ENCODE assay signal across 2 cellular contexts in genomic region chr20:25573288-25574251, GRCh38.
TF ChIP-seq lines count a peak whose summit lies in the region.

No MANE protein-coding gene starts in this region.

TF ChIP-seq in A549, 52 proteins besides CTCF, POLR2A, EP300 and RAD21:
- TF ChIP-seq ELK1 (IDR thresholded peaks at IDR 0.05; ENCODE audit: low read depth, low read length) (no peak), SREBF2 (IDR thresholded peaks at IDR 0.05) (no peak), PBX3 (IDR thresholded peaks at IDR 0.05) (no peak), NR3C1 (IDR thresholded peaks at IDR 0.05) (no peak), TFCP2L1 (CRISPR knock-in tag; IDR thresholded peaks at IDR 0.05) (no peak), FOSL2 (IDR thresholded peaks at IDR 0.05) (no peak), FOSL2 (CRISPR knock-in tag; IDR thresholded peaks at IDR 0.05) (no peak), NPAS2 (CRISPR knock-in tag; IDR thresholded peaks at IDR 0.05; ENCODE audit: borderline replicate concordance) (no peak), ZC3H11A (IDR thresholded peaks at IDR 0.05) (no peak)
- TF ChIP-seq, protein P1, sequence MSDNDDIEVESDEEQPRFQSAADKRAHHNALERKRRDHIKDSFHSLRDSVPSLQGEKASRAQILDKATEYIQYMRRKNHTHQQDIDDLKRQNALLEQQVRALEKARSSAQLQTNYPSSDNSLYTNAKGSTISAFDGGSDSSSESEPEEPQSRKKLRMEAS (IDR thresholded peaks at IDR 0.05), result no peak
- TF ChIP-seq, protein P2, sequence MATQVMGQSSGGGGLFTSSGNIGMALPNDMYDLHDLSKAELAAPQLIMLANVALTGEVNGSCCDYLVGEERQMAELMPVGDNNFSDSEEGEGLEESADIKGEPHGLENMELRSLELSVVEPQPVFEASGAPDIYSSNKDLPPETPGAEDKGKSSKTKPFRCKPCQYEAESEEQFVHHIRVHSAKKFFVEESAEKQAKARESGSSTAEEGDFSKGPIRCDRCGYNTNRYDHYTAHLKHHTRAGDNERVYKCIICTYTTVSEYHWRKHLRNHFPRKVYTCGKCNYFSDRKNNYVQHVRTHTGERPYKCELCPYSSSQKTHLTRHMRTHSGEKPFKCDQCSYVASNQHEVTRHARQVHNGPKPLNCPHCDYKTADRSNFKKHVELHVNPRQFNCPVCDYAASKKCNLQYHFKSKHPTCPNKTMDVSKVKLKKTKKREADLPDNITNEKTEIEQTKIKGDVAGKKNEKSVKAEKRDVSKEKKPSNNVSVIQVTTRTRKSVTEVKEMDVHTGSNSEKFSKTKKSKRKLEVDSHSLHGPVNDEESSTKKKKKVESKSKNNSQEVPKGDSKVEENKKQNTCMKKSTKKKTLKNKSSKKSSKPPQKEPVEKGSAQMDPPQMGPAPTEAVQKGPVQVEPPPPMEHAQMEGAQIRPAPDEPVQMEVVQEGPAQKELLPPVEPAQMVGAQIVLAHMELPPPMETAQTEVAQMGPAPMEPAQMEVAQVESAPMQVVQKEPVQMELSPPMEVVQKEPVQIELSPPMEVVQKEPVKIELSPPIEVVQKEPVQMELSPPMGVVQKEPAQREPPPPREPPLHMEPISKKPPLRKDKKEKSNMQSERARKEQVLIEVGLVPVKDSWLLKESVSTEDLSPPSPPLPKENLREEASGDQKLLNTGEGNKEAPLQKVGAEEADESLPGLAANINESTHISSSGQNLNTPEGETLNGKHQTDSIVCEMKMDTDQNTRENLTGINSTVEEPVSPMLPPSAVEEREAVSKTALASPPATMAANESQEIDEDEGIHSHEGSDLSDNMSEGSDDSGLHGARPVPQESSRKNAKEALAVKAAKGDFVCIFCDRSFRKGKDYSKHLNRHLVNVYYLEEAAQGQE (IDR thresholded peaks at IDR 0.05), result no peak

TF ChIP-seq in GM23338, 12 proteins besides CTCF, POLR2A, EP300 and RAD21:
- TF ChIP-seq ZNF114 (CRISPR knock-in tag; IDR thresholded peaks at IDR 0.05), result no peak
- TF ChIP-seq, protein P3, sequence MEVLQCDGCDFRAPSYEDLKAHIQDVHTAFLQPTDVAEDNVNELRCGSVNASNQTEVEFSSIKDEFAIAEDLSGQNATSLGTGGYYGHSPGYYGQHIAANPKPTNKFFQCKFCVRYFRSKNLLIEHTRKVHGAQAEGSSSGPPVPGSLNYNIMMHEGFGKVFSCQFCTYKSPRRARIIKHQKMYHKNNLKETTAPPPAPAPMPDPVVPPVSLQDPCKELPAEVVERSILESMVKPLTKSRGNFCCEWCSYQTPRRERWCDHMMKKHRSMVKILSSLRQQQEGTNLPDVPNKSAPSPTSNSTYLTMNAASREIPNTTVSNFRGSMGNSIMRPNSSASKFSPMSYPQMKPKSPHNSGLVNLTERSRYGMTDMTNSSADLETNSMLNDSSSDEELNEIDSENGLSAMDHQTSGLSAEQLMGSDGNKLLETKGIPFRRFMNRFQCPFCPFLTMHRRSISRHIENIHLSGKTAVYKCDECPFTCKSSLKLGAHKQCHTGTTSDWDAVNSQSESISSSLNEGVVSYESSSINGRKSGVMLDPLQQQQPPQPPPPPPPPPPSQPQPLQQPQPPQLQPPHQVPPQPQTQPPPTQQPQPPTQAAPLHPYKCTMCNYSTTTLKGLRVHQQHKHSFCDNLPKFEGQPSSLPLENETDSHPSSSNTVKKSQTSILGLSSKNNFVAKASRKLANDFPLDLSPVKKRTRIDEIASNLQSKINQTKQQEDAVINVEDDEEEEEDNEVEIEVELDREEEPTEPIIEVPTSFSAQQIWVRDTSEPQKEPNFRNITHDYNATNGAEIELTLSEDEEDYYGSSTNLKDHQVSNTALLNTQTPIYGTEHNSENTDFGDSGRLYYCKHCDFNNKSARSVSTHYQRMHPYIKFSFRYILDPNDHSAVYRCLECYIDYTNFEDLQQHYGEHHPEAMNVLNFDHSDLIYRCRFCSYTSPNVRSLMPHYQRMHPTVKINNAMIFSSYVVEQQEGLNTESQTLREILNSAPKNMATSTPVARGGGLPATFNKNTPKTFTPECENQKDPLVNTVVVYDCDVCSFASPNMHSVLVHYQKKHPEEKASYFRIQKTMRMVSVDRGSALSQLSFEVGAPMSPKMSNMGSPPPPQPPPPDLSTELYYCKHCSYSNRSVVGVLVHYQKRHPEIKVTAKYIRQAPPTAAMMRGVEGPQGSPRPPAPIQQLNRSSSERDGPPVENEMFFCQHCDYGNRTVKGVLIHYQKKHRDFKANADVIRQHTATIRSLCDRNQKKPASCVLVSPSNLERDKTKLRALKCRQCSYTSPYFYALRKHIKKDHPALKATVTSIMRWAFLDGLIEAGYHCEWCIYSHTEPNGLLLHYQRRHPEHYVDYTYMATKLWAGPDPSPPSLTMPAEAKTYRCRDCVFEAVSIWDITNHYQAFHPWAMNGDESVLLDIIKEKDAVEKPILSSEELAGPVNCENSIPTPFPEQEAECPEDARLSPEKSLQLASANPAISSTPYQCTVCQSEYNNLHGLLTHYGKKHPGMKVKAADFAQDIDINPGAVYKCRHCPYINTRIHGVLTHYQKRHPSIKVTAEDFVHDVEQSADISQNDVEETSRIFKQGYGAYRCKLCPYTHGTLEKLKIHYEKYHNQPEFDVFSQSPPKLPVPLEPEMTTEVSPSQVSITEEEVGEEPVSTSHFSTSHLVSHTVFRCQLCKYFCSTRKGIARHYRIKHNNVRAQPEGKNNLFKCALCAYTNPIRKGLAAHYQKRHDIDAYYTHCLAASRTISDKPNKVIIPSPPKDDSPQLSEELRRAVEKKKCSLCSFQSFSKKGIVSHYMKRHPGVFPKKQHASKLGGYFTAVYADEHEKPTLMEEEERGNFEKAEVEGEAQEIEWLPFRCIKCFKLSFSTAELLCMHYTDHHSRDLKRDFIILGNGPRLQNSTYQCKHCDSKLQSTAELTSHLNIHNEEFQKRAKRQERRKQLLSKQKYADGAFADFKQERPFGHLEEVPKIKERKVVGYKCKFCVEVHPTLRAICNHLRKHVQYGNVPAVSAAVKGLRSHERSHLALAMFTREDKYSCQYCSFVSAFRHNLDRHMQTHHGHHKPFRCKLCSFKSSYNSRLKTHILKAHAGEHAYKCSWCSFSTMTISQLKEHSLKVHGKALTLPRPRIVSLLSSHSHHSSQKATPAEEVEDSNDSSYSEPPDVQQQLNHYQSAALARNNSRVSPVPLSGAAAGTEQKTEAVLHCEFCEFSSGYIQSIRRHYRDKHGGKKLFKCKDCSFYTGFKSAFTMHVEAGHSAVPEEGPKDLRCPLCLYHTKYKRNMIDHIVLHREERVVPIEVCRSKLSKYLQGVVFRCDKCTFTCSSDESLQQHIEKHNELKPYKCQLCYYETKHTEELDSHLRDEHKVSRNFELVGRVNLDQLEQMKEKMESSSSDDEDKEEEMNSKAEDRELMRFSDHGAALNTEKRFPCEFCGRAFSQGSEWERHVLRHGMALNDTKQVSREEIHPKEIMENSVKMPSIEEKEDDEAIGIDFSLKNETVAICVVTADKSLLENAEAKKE (CRISPR knock-in tag; IDR thresholded peaks at IDR 0.05), result no peak
- TF ChIP-seq JUNB (IDR thresholded peaks at IDR 0.05; ENCODE audit: unreplicated experiment), result no peak
- TF ChIP-seq EZH2phosphoT487 (IDR thresholded peaks at IDR 0.05; ENCODE audit: unreplicated experiment), result no peak
- TF ChIP-seq STAT1 (IDR thresholded peaks at IDR 0.05; ENCODE audit: unreplicated experiment), result no peak
- no peak for TF ChIP-seq POLR2AphosphoS5 (IDR thresholded peaks at IDR 0.05; ENCODE audit: low read depth)
- no peak for TF ChIP-seq EZH2 (IDR thresholded peaks at IDR 0.05; ENCODE audit: low read depth, unreplicated experiment)
- TF ChIP-seq, protein P4, sequence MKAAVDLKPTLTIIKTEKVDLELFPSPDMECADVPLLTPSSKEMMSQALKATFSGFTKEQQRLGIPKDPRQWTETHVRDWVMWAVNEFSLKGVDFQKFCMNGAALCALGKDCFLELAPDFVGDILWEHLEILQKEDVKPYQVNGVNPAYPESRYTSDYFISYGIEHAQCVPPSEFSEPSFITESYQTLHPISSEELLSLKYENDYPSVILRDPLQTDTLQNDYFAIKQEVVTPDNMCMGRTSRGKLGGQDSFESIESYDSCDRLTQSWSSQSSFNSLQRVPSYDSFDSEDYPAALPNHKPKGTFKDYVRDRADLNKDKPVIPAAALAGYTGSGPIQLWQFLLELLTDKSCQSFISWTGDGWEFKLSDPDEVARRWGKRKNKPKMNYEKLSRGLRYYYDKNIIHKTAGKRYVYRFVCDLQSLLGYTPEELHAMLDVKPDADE (IDR thresholded peaks at IDR 0.05), result no peak
- TF ChIP-seq ZNF331 (CRISPR knock-in tag; IDR thresholded peaks at IDR 0.05; ENCODE audit: low read depth), result no peak
- TF ChIP-seq, protein P2 (IDR thresholded peaks at IDR 0.05; ENCODE audit: unreplicated experiment), result no peak
- TF ChIP-seq CREB1 (CRISPR knock-in tag; IDR thresholded peaks at IDR 0.05; ENCODE audit: low read depth), result no peak
- no peak for TF ChIP-seq NANOG (IDR thresholded peaks at IDR 0.05; ENCODE audit: borderline replicate concordance)
